ENCODE assay signal across 9 cellular contexts in genomic region chr3:67227030-67227429, GRCh38.
"Had no signal": no experiment of that assay in that cellular context is flagged by ENCODE, and none has a peak within 500 bp of the region (broad histone marks: within the 10 kb centered on the region; RNA-seq: fewer than 3 reads in every experiment).

No MANE protein-coding gene starts in this region.

- H2AFZ ChIP-seq: GM23338 had no signal

- H3K27ac ChIP-seq: HL-60 had no signal

- FAIRE-seq: H1, H54, K562 had no signal

- H3K4me3 ChIP-seq: GM23338, K562 had no signal

- ATAC-seq: GM23338, K562 had no signal

- H3K4me2 ChIP-seq: GM23338 had no signal

- DNase-seq: H9, HCEC 1CT, IMR-90, KG1 had no signal
